In the genomic region with DNA sequence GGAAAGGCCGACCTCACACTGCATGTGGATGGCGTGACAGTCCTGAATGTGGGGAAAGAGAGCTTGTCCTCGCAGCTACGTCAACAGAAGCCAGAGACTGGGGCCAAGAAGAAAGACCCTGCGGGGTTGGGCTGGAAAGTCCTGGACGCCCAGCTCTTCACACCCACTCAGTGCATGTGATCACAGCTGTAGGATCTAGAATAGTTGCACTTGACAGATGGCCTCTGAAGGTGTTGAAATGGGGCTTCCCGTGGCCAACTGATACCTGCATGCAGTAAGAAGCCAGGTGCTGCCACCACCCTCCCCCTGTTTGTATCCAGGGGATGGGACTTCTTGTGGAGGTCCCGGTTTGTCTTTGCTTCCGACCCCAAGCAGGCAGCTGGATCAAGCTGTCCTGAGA, we compare ENCODE assay signal across 30 cellular contexts. TPM values are rescaled to one million over a fixed set of nuclear protein-coding genes. Genes with fewer than 3 reads are reported as not detected.
"Had no signal": no experiment of that assay in that cellular context is flagged by ENCODE, and none has a peak within 500 bp of the region (broad histone marks: within the 10 kb centered on the region; RNA-seq: fewer than 3 reads in every experiment).

No MANE protein-coding gene starts in this region.

- ATAC-seq: activated CD8-positive, alpha-beta memory T cell treated with anti-CD3 and anti-CD28 coated beads, Interleukin-2, amount 10 ng/mL, durations not matched to agents 7 days and 5 days; activated CD8-positive, alpha-beta T cell treated with anti-CD3 and anti-CD28 coated beads, Interleukin-2, amount 10 ng/mL, durations not matched to agents 7 days and 5 days; activated naive CD8-positive, alpha-beta T cell treated with anti-CD3 and anti-CD28 coated beads, Interleukin-2, amount 50 U/mL, for 24 hours; esophagus mucosa; left colon; pancreas; sciatic nerve; stimulated activated memory B cell treated with anti-CD40 and anti-IgM and Interleukin-4, amounts not matched to agents 10 μg/mL and 1 μg/mL and 100 μg/mL, for 72 hours had no signal

- H3K27me3 ChIP-seq: pancreas, suprapubic skin had no signal

- H3K27ac ChIP-seq: pancreas, prostate gland, skin epidermis, suprapubic skin, tibial nerve had no signal

- H3K4me1 ChIP-seq: pancreas, prostate gland, tibial nerve had no signal

- DNase-seq: activated B cell treated with CpG ODN at 0.5 μM for 24 hours; activated CD8-positive, alpha-beta memory T cell treated with anti-CD3 and anti-CD28 coated beads, Interleukin-2, amount 10 ng/mL, durations not matched to agents 7 days and 5 days; activated CD8-positive, alpha-beta T cell treated with anti-CD3 and anti-CD28 coated beads, Interleukin-2, amount 10 ng/mL, durations not matched to agents 7 days and 5 days; activated naive CD8-positive, alpha-beta T cell treated with anti-CD3 and anti-CD28 coated beads, Interleukin-2, amount 50 U/mL, for 24 hours; activated T-cell treated with anti-CD3 and anti-CD28 coated beads, Interleukin-2, amount 50 U/mL, for 48 hours; amygdala; caudate nucleus; foreskin fibroblast; head of caudate nucleus; hippocampal formation; left colon; mammary epithelial cell; nephron progenitor cell; nucleus accumbens; pancreas; retina; stimulated activated CD4-positive, alpha-beta T cell treated with anti-CD3 and anti-CD28 coated beads, Interleukin-4, amount 100 ng/mL, for 4 hours; stimulated activated CD8-positive, alpha-beta memory T cell treated with anti-CD3 and anti-CD28 coated beads, Interleukin-4, amount 100 ng/mL, for 48 hours had no signal

- H3K4me3 ChIP-seq: pancreas, prostate gland, skin epidermis, suprapubic skin, tibial nerve had no signal

- H3K9me3 ChIP-seq: pancreas, prostate gland, suprapubic skin had no signal

- H3K36me3 ChIP-seq: pancreas, prostate gland, suprapubic skin, tibial nerve had no signal

RNA-seq across cellular contexts. Expression of a gene that starts 34.1 kb away (rescaled TPM):
- total RNA-seq: activated B cell treated with CpG ODN at 0.5 μM for 24 hours; activated CD8-positive, alpha-beta memory T cell treated with anti-CD3 and anti-CD28 coated beads, Interleukin-2, amount 10 ng/mL, durations not matched to agents 7 days and 5 days; activated CD8-positive, alpha-beta T cell treated with anti-CD3 and anti-CD28 coated beads, Interleukin-2, amount 10 ng/mL, durations not matched to agents 7 days and 5 days; activated T-helper 2 cell treated with anti-CD3 and anti-CD28 coated beads, Interferon-gamma antibody, Interleukin-2, Interleukin-4, amounts not matched to agents 10 μg/mL and 5 μg/mL and 100 μg/mL, durations not matched to agents 14 hours and 24 hours and 36 hours; esophagus mucosa; left colon; liver; mammary epithelial cell; mucosa of gallbladder; pancreas; prostate gland; sciatic nerve; suprapubic skin; tibial nerve; urinary bladder had no signal
- polyA plus RNA-seq: keratinocyte, liver, mammary epithelial cell, pancreas, urinary bladder had no signal
